1 cellular context compared by ENCODE assay signal in genomic region chr9:128159784-128160602, GRCh38.
TF ChIP-seq lines count a peak whose summit lies in the region.

BBLN (plus strand) TSS chr9:128160265; CDS start chr9:128160408, 143 bp downstream.

TF ChIP-seq in HepG2, 621 proteins besides CTCF, POLR2A, EP300 and RAD21 (continued from another document and continues in another):
- TF ChIP-seq ZNF512B (CRISPR knock-in tag; IDR thresholded peaks at IDR 0.05; ENCODE audit: borderline replicate concordance) (no peak), EED (CRISPR knock-in tag; IDR thresholded peaks at IDR 0.05) (no peak), MZF1 (CRISPR knock-in tag; IDR thresholded peaks at IDR 0.05; ENCODE audit: borderline replicate concordance) (no peak), ZNF451 (CRISPR knock-in tag; IDR thresholded peaks at IDR 0.05) (peak; percentile 39; the same call in 1 of the 2 replicates), ZNF441 (CRISPR knock-in tag; IDR thresholded peaks at IDR 0.05; ENCODE audit: borderline replicate concordance) (peak; percentile 24; the same call in 1 of the 2 replicates), ZFP36 (IDR thresholded peaks at IDR 0.05; ENCODE audit: borderline replicate concordance, low read depth, low read length, partially characterized antibody) (no peak), HIVEP1 (CRISPR knock-in tag; IDR thresholded peaks at IDR 0.05) (peak; percentile 63), GMEB2 (CRISPR knock-in tag; IDR thresholded peaks at IDR 0.05; ENCODE audit: low read depth) (no peak), MYPOP (CRISPR knock-in tag; IDR thresholded peaks at IDR 0.05) (no peak), ZNF773 (CRISPR knock-in tag; IDR thresholded peaks at IDR 0.05; ENCODE audit: borderline replicate concordance) (no peak), MLX (CRISPR knock-in tag; IDR thresholded peaks at IDR 0.05) (no peak), EZH2 (conservative IDR thresholded peaks at IDR 0.05; ENCODE audit: low read depth, low read length) (no peak), ZNF280B (CRISPR knock-in tag; IDR thresholded peaks at IDR 0.05; ENCODE audit: borderline replicate concordance) (0 out of 2 replicates have a peak, but pooled peaks have one; percentile 26), NR2C2 (CRISPR knock-in tag; IDR thresholded peaks at IDR 0.05; ENCODE audit: borderline replicate concordance) (no peak; the same call in 1 of the 2 replicates), FOXJ3 (CRISPR knock-in tag; IDR thresholded peaks at IDR 0.05; ENCODE audit: borderline replicate concordance) (no peak), ZNF563 (CRISPR knock-in tag; IDR thresholded peaks at IDR 0.05) (peak; percentile 41; the same call in 1 of the 2 replicates), AGO2 (optimal IDR thresholded peaks at IDR 0.05; ENCODE audit: low read depth, low read length) (peak; percentile 71), HNF1A (IDR thresholded peaks at IDR 0.05; ENCODE audit: low read depth) (no peak), HNF1A (CRISPR knock-in tag; IDR thresholded peaks at IDR 0.05; ENCODE audit: borderline replicate concordance) (no peak; the same call in 1 of the 2 replicates), ZNF776 (CRISPR knock-in tag; IDR thresholded peaks at IDR 0.05) (peak; percentile 28; the same call in 1 of the 2 replicates), PPARG (CRISPR knock-in tag; conservative IDR thresholded peaks at IDR 0.05) (no peak), ZNF646 (CRISPR knock-in tag; IDR thresholded peaks at IDR 0.05) (no peak), POLR2AphosphoS2 (IDR thresholded peaks at IDR 0.05; ENCODE audit: low read depth, low read length) (no peak), HBP1 (CRISPR knock-in tag; IDR thresholded peaks at IDR 0.05; ENCODE audit: low read depth) (no peak), ZNF737 (CRISPR knock-in tag; IDR thresholded peaks at IDR 0.05; ENCODE audit: borderline replicate concordance) (no peak), ZNF549 (CRISPR knock-in tag; IDR thresholded peaks at IDR 0.05) (no peak), ZNF232 (CRISPR knock-in tag; IDR thresholded peaks at IDR 0.05; ENCODE audit: borderline replicate concordance) (no peak), ZSCAN29 (CRISPR knock-in tag; conservative IDR thresholded peaks at IDR 0.05) (no peak), BORCS8-MEF2B (CRISPR knock-in tag; IDR thresholded peaks at IDR 0.05) (peak; percentile 48; the same call in 1 of the 2 replicates), ZZZ3 (CRISPR knock-in tag; IDR thresholded peaks at IDR 0.05; ENCODE audit: borderline replicate concordance) (no peak), SATB2 (CRISPR knock-in tag; IDR thresholded peaks at IDR 0.05) (no peak), ZC3H13 (CRISPR knock-in tag; IDR thresholded peaks at IDR 0.05) (peak; percentile 49; the same call in 1 of the 2 replicates), MTF1 (CRISPR knock-in tag; IDR thresholded peaks at IDR 0.05) (no peak)
